4 cellular contexts compared by ENCODE assay signal in the genomic region with DNA sequence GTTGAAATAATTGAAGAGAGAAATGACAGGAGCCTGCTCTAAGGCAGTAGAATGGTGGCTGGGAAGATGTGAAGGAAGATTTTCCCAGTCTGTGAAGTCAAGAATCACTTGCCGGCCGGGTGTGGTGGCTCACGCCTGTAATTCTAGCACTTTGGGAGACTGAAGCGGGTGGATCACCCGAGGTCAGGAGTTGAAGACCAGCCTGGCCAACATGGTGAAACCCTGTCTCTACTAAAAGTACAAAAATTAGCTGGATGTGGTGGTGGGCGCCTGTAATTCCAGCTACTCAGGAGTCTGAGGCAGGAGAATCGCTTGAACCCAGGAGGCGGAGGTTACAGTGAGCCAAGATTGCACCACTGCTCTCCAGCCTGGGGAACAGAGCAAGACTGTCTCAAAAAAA. TPM values are rescaled to one million over a fixed set of nuclear protein-coding genes. Genes with fewer than 3 reads are reported as not detected.
"Had no signal": no experiment of that assay in that cellular context is flagged by ENCODE, and none has a peak within 500 bp of the region (broad histone marks: within the 10 kb centered on the region; RNA-seq: fewer than 3 reads in every experiment).

No MANE protein-coding gene starts in this region.

RNA-seq across cellular contexts. Expression of gene LAMC2, which starts 54.8 kb away (rescaled TPM):
- total RNA-seq: activated CD4-positive, alpha-beta memory T cell treated with anti-CD3 and anti-CD28 coated beads, Interleukin-2, amount 10 ng/mL, durations not matched to agents 7 days and 5 days; activated naive CD8-positive, alpha-beta T cell treated with anti-CD3 and anti-CD28 coated beads, Interleukin-2, amount 10 ng/mL, durations not matched to agents 7 days and 5 days; natural killer cell treated with Interleukin-12 subunit alpha and Interleukin-12 subunit beta and Interleukin-15 and Interleukin-18, amount 100 ng/mL, for 72 hours; T-helper 2 cell treated with Interferon-gamma antibody and Interleukin-4, amounts not matched to agents 100 ng/mL and 5 ng/mL, for 36 hours had no signal
